Comparison of ENCODE assay signal across 2 cellular contexts in the genomic region with DNA sequence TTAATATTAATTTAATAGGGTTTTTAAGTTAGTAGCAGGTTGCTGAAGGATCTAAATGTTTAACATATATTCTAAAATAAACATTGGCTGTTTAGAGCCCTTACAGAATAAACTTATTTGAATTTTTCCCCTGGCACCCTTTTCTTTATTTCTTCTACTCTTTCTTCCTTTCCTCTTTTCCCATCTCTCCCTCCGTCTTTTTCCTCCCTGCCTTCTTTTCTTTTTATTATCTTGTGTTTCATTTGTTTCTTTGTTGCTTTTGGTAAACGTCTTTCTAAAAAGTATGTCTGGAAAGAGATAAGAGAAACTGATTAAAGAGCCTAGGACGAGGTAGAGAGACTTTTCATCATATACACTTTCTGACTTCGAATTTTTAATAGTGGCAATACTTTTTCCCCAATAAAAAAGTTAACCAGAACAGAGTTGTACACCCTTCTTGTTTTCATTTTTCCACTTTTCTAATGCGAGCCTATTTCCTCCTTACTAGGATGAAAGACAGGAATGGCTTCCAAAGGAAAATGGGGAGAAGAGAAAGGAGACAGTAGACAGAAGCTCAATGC.
A peak's percentile ranks its signal among the peaks of the same experiment; 100 is the strongest.
TF ChIP-seq lines count a peak whose summit lies in the region.

No MANE protein-coding gene starts in this region.

TF ChIP-seq in HCT116, 20 proteins besides CTCF, POLR2A, EP300 and RAD21:
- no peak for TF ChIP-seq ZFX (IDR thresholded peaks at IDR 0.05)
- TF ChIP-seq CEBPB (IDR thresholded peaks at IDR 0.05; ENCODE audit: low read depth): no peak
- TF ChIP-seq ZNF274 (IDR thresholded peaks at IDR 0.05; ENCODE audit: low read depth, low read length): no peak
- no peak for TF ChIP-seq TCF7L2 (IDR thresholded peaks at IDR 0.05; ENCODE audit: borderline replicate concordance, extremely low read depth, insufficient read depth, insufficient read length)
- TF ChIP-seq SRF (IDR thresholded peaks at IDR 0.05; ENCODE audit: low read depth): no peak
- no peak for TF ChIP-seq SIN3A (IDR thresholded peaks at IDR 0.05; ENCODE audit: low read depth)
- TF ChIP-seq FOSL1 (IDR thresholded peaks at IDR 0.05; ENCODE audit: low read depth): no peak
- TF ChIP-seq POLR2AphosphoS5 (IDR thresholded peaks at IDR 0.05; ENCODE audit: low read depth, low read length): no peak
- TF ChIP-seq JUND (IDR thresholded peaks at IDR 0.05): no peak
- TF ChIP-seq, protein P1, sequence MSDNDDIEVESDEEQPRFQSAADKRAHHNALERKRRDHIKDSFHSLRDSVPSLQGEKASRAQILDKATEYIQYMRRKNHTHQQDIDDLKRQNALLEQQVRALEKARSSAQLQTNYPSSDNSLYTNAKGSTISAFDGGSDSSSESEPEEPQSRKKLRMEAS (IDR thresholded peaks at IDR 0.05): no peak
- TF ChIP-seq EZH2phosphoT487 (IDR thresholded peaks at IDR 0.05; ENCODE audit: borderline replicate concordance): no peak
- TF ChIP-seq, protein P2, sequence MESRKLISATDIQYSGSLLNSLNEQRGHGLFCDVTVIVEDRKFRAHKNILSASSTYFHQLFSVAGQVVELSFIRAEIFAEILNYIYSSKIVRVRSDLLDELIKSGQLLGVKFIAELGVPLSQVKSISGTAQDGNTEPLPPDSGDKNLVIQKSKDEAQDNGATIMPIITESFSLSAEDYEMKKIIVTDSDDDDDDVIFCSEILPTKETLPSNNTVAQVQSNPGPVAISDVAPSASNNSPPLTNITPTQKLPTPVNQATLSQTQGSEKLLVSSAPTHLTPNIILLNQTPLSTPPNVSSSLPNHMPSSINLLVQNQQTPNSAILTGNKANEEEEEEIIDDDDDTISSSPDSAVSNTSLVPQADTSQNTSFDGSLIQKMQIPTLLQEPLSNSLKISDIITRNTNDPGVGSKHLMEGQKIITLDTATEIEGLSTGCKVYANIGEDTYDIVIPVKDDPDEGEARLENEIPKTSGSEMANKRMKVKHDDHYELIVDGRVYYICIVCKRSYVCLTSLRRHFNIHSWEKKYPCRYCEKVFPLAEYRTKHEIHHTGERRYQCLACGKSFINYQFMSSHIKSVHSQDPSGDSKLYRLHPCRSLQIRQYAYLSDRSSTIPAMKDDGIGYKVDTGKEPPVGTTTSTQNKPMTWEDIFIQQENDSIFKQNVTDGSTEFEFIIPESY (IDR thresholded peaks at IDR 0.05; ENCODE audit: extremely low read depth, insufficient replicate concordance, low read length): no peak

TF ChIP-seq in K562, 482 proteins besides CTCF, POLR2A, EP300 and RAD21:
- no peak for TF ChIP-seq KDM2B (CRISPR knock-in tag; IDR thresholded peaks at IDR 0.05)
- peak; percentile 53 for TF ChIP-seq CBX8 (IDR thresholded peaks at IDR 0.05; ENCODE audit: borderline replicate concordance, extremely low read depth, low read depth, low read length, poor library complexity, severe bottlenecking)
- peak; percentile 14 for TF ChIP-seq ZFP36 (IDR thresholded peaks at IDR 0.05; ENCODE audit: low read depth, low read length, partially characterized antibody)
- TF ChIP-seq PCBP1 (IDR thresholded peaks at IDR 0.05; ENCODE audit: low read depth, low read length, poor library complexity, severe bottlenecking): no peak
- TF ChIP-seq, protein P3, sequence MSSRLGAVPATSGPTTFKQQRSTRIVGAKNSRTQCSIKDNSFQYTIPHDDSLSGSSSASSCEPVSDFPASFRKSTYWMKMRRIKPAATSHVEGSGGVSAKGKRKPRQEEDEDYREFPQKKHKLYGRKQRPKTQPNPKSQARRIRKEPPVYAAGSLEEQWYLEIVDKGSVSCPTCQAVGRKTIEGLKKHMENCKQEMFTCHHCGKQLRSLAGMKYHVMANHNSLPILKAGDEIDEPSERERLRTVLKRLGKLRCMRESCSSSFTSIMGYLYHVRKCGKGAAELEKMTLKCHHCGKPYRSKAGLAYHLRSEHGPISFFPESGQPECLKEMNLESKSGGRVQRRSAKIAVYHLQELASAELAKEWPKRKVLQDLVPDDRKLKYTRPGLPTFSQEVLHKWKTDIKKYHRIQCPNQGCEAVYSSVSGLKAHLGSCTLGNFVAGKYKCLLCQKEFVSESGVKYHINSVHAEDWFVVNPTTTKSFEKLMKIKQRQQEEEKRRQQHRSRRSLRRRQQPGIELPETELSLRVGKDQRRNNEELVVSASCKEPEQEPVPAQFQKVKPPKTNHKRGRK (tag; IDR thresholded peaks at IDR 0.05): peak; percentile 77
